ENCODE assay signal across 8 cellular contexts in genomic region chr1:200488375-200489165, GRCh38.
A peak's percentile ranks its signal among the peaks of the same experiment; 100 is the strongest.
DNase-seq lines count a peak whose midpoint lies in the region; ATAC-seq and TF ChIP-seq lines count a peak whose summit lies in the region.

No MANE protein-coding gene starts in this region.

- H3K27ac ChIP-seq in breast epithelium, result no peak overlapping the region

- H3K4me3 ChIP-seq in NB4 (ENCODE audit: low read depth, low read length) (no peak overlapping the region), breast epithelium (peak overlapping the region in 1 of 3 donors; percentile 34)

- no peaks in the 10 kb centered on the region for H3K36me3 ChIP-seq in breast epithelium

- ATAC-seq in GM21723 (IDR thresholded peaks at IDR 0.05; ENCODE audit: unreplicated experiment), result peak; percentile 65
- peak; percentile 94 for ATAC-seq in SK-N-SH treated with all-trans-retinoic acid at 6 μM for 48 hours

- TF ChIP-seq POLR2A in NB4 (IDR thresholded peaks at IDR 0.05; ENCODE audit: extremely low read depth, insufficient read length) (no peak), breast epithelium (IDR thresholded peaks at IDR 0.05) (no peak)

- H3K9me3 ChIP-seq in breast epithelium, result no peaks in the 10 kb centered on the region

- DNase-seq in Daoy (ENCODE audit: low read depth), result peak; percentile 63
- peak; percentile 67 for DNase-seq in NB4 (ENCODE audit: low read depth)
- peak in 1 of 2 donors; percentile 41 for DNase-seq in breast epithelium (ENCODE audit: low spot score in 2 of 2)
- peak; percentile 69 for DNase-seq in iPS-NIHi7 (ENCODE audit: extremely low spot score)
- DNase-seq in stimulated activated CD4-positive, alpha-beta T cell treated with anti-CD3 and anti-CD28 coated beads, Interleukin-15, amount 100 ng/mL, for 24 hours, result peak; percentile 55
- DNase-seq in cerebellar nuclear complex (lab: John Stamatoyannopoulos, UW), result no peak

- TF ChIP-seq CTCF in NB4 (IDR thresholded peaks at IDR 0.05; ENCODE audit: low read depth, low read length), result peak; percentile 73
- peak; percentile 66 to 85 (median 81) for TF ChIP-seq CTCF in breast epithelium (IDR thresholded peaks at IDR 0.05)

- H3K4me1 ChIP-seq in breast epithelium, result no peaks in the 10 kb centered on the region

- no peaks in the 10 kb centered on the region for H3K27me3 ChIP-seq in breast epithelium

- intact Hi-C loops in breast epithelium (cut with DNase I; ENCODE audit: low total_unique reads), result no loop called here

TF ChIP-seq in SK-N-SH treated with all-trans-retinoic acid at 6 μM for 48 hours, 23 proteins besides CTCF, POLR2A, EP300 and RAD21:
- TF ChIP-seq ISL1 (CRISPR knock-in tag; IDR thresholded peaks at IDR 0.05), result no peak
- no peak for TF ChIP-seq PATZ1 (CRISPR knock-in tag; IDR thresholded peaks at IDR 0.05; ENCODE audit: borderline replicate concordance)
- TF ChIP-seq ZC3H10 (CRISPR knock-in tag; IDR thresholded peaks at IDR 0.05), result no peak
- no peak for TF ChIP-seq TCF4 (CRISPR knock-in tag; IDR thresholded peaks at IDR 0.05; ENCODE audit: borderline replicate concordance)
- TF ChIP-seq CSDC2 (CRISPR knock-in tag; IDR thresholded peaks at IDR 0.05), result no peak
- no peak for TF ChIP-seq ZNF70 (CRISPR knock-in tag; IDR thresholded peaks at IDR 0.05)
- no peak for TF ChIP-seq SNAI2 (CRISPR knock-in tag; IDR thresholded peaks at IDR 0.05)

Comparison
In these comparisons a context has a peak if more than half of its experiments do, and no peak if none do; other contexts are left out.
1. DNase-seq: peak in Daoy (single experiment), NB4 (single experiment), iPS-NIHi7 (single experiment) and stimulated activated CD4-positive, alpha-beta T cell treated with anti-CD3 and anti-CD28 coated beads, Interleukin-15, amount 100 ng/mL, for 24 hours (single experiment); none in cerebellar nuclear complex (0 of 2).